ENCODE assay signal across 1 cellular context in the genomic region with DNA sequence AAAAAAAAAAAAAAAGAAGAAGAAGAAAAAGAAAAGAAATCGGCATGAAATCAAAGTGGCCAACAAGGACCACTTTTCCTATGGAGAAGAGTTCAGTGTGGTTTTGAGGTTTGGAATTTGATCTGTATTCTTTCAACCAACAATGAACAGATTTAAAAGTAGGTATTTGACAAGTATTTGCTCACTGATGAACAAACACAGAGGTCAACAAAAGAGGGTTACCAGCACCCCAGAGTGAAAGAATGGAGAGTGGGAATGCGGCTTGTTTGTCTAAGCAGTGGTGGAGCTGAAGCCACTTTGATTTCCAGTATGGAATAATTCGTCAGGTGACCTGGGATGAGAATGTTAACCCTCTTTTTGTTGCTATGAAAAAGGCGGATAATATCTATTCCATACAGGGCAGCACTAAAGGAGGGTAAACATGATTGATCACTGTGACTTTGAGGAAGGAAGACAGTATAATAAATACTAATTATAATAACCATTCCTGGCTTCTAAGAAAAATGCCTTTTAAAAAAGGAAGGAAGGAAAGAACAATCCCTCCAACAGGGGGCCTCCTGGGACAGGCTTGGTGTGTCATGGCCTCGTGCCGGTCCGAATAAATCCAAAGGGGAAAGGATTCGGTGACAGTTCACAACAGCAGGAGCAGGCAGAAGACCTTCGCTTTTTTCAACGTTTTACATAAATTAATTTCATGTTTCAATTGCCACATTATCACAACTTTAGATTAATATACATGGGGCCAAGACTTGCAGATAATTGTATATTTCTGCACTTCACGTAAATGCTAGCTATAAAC.
TF ChIP-seq lines count a peak whose summit lies in the region.

No MANE protein-coding gene starts in this region.

TF ChIP-seq in K562, 482 proteins besides CTCF, POLR2A, EP300 and RAD21 (continued from another document and continues in another):
- TF ChIP-seq, protein P1, sequence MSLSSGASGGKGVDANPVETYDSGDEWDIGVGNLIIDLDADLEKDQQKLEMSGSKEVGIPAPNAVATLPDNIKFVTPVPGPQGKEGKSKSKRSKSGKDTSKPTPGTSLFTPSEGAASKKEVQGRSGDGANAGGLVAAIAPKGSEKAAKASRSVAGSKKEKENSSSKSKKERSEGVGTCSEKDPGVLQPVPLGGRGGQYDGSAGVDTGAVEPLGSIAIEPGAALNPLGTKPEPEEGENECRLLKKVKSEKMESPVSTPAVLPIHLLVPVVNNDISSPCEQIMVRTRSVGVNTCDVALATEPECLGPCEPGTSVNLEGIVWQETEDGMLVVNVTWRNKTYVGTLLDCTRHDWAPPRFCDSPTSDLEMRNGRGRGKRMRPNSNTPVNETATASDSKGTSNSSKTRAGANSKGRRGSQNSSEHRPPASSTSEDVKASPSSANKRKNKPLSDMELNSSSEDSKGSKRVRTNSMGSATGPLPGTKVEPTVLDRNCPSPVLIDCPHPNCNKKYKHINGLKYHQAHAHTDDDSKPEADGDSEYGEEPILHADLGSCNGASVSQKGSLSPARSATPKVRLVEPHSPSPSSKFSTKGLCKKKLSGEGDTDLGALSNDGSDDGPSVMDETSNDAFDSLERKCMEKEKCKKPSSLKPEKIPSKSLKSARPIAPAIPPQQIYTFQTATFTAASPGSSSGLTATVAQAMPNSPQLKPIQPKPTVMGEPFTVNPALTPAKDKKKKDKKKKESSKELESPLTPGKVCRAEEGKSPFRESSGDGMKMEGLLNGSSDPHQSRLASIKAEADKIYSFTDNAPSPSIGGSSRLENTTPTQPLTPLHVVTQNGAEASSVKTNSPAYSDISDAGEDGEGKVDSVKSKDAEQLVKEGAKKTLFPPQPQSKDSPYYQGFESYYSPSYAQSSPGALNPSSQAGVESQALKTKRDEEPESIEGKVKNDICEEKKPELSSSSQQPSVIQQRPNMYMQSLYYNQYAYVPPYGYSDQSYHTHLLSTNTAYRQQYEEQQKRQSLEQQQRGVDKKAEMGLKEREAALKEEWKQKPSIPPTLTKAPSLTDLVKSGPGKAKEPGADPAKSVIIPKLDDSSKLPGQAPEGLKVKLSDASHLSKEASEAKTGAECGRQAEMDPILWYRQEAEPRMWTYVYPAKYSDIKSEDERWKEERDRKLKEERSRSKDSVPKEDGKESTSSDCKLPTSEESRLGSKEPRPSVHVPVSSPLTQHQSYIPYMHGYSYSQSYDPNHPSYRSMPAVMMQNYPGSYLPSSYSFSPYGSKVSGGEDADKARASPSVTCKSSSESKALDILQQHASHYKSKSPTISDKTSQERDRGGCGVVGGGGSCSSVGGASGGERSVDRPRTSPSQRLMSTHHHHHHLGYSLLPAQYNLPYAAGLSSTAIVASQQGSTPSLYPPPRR (CRISPR knock-in tag; IDR thresholded peaks at IDR 0.05; ENCODE audit: borderline replicate concordance) = no peak
- TF ChIP-seq, protein P2, sequence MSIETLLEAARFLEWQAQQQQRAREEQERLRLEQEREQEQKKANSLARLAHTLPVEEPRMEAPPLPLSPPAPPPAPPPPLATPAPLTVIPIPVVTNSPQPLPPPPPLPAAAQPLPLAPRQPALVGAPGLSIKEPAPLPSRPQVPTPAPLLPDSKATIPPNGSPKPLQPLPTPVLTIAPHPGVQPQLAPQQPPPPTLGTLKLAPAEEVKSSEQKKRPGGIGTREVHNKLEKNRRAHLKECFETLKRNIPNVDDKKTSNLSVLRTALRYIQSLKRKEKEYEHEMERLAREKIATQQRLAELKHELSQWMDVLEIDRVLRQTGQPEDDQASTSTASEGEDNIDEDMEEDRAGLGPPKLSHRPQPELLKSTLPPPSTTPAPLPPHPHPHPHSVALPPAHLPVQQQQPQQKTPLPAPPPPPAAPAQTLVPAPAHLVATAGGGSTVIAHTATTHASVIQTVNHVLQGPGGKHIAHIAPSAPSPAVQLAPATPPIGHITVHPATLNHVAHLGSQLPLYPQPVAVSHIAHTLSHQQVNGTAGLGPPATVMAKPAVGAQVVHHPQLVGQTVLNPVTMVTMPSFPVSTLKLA (conservative IDR thresholded peaks at IDR 0.05) = peak in 1 of 2 experiments; percentile 57; a peak in 3 of 4 replicates
- TF ChIP-seq, protein P3, sequence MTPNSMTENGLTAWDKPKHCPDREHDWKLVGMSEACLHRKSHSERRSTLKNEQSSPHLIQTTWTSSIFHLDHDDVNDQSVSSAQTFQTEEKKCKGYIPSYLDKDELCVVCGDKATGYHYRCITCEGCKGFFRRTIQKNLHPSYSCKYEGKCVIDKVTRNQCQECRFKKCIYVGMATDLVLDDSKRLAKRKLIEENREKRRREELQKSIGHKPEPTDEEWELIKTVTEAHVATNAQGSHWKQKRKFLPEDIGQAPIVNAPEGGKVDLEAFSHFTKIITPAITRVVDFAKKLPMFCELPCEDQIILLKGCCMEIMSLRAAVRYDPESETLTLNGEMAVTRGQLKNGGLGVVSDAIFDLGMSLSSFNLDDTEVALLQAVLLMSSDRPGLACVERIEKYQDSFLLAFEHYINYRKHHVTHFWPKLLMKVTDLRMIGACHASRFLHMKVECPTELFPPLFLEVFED (CRISPR knock-in tag; conservative IDR thresholded peaks at IDR 0.05) = no peak
- peak; percentile 36 for TF ChIP-seq MEIS2 (IDR thresholded peaks at IDR 0.05; ENCODE audit: partially characterized antibody)
- no peak for TF ChIP-seq NR2C2 (CRISPR knock-in tag; IDR thresholded peaks at IDR 0.05)
- no peak for TF ChIP-seq NR2C2 (tag; IDR thresholded peaks at IDR 0.05)
- no peak for TF ChIP-seq DMBX1 (CRISPR knock-in tag; IDR thresholded peaks at IDR 0.05; ENCODE audit: borderline replicate concordance)
- TF ChIP-seq HLTF (IDR thresholded peaks at IDR 0.05) = no peak
- no peak for TF ChIP-seq ATF1 (CRISPR knock-in tag; IDR thresholded peaks at IDR 0.05)
- TF ChIP-seq ATF1 (tag; IDR thresholded peaks at IDR 0.05) = 0 out of 2 replicates have a peak, but pooled peaks have one; percentile 23
- no peak for TF ChIP-seq ETV5 (CRISPR knock-in tag; IDR thresholded peaks at IDR 0.05; ENCODE audit: low read depth)
- TF ChIP-seq TRIM24 (IDR thresholded peaks at IDR 0.05) = no peak
- TF ChIP-seq ZNF140 (CRISPR knock-in tag; IDR thresholded peaks at IDR 0.05) = no peak
- TF ChIP-seq MYC (IDR thresholded peaks at IDR 0.05; ENCODE audit: low read depth, low read length) = peak; percentile 76
- TF ChIP-seq MYC (CRISPR knock-in tag; IDR thresholded peaks at IDR 0.05; ENCODE audit: borderline replicate concordance, low read depth) = no peak
- TF ChIP-seq TCFL5 (CRISPR knock-in tag; conservative IDR thresholded peaks at IDR 0.05) = no peak
- TF ChIP-seq L3MBTL2 (IDR thresholded peaks at IDR 0.05) = peak; percentile 92
- TF ChIP-seq PHF8 (IDR thresholded peaks at IDR 0.05; ENCODE audit: borderline replicate concordance, low read length) = no peak
- no peak for TF ChIP-seq RFX1 (IDR thresholded peaks at IDR 0.05)
- TF ChIP-seq MITF (IDR thresholded peaks at IDR 0.05) = no peak
- no peak for TF ChIP-seq GTF2F1 (IDR thresholded peaks at IDR 0.05; ENCODE audit: low read depth, low read length)
- no peak for TF ChIP-seq SRSF9 (IDR thresholded peaks at IDR 0.05; ENCODE audit: borderline replicate concordance, low read depth, low read length)
- TF ChIP-seq PKNOX1 (IDR thresholded peaks at IDR 0.05) = 0 out of 2 replicates have a peak, but pooled peaks have one; percentile 18
- TF ChIP-seq ASH1L (IDR thresholded peaks at IDR 0.05; ENCODE audit: borderline replicate concordance, low read depth, partially characterized antibody) = no peak
- TF ChIP-seq, protein P4, sequence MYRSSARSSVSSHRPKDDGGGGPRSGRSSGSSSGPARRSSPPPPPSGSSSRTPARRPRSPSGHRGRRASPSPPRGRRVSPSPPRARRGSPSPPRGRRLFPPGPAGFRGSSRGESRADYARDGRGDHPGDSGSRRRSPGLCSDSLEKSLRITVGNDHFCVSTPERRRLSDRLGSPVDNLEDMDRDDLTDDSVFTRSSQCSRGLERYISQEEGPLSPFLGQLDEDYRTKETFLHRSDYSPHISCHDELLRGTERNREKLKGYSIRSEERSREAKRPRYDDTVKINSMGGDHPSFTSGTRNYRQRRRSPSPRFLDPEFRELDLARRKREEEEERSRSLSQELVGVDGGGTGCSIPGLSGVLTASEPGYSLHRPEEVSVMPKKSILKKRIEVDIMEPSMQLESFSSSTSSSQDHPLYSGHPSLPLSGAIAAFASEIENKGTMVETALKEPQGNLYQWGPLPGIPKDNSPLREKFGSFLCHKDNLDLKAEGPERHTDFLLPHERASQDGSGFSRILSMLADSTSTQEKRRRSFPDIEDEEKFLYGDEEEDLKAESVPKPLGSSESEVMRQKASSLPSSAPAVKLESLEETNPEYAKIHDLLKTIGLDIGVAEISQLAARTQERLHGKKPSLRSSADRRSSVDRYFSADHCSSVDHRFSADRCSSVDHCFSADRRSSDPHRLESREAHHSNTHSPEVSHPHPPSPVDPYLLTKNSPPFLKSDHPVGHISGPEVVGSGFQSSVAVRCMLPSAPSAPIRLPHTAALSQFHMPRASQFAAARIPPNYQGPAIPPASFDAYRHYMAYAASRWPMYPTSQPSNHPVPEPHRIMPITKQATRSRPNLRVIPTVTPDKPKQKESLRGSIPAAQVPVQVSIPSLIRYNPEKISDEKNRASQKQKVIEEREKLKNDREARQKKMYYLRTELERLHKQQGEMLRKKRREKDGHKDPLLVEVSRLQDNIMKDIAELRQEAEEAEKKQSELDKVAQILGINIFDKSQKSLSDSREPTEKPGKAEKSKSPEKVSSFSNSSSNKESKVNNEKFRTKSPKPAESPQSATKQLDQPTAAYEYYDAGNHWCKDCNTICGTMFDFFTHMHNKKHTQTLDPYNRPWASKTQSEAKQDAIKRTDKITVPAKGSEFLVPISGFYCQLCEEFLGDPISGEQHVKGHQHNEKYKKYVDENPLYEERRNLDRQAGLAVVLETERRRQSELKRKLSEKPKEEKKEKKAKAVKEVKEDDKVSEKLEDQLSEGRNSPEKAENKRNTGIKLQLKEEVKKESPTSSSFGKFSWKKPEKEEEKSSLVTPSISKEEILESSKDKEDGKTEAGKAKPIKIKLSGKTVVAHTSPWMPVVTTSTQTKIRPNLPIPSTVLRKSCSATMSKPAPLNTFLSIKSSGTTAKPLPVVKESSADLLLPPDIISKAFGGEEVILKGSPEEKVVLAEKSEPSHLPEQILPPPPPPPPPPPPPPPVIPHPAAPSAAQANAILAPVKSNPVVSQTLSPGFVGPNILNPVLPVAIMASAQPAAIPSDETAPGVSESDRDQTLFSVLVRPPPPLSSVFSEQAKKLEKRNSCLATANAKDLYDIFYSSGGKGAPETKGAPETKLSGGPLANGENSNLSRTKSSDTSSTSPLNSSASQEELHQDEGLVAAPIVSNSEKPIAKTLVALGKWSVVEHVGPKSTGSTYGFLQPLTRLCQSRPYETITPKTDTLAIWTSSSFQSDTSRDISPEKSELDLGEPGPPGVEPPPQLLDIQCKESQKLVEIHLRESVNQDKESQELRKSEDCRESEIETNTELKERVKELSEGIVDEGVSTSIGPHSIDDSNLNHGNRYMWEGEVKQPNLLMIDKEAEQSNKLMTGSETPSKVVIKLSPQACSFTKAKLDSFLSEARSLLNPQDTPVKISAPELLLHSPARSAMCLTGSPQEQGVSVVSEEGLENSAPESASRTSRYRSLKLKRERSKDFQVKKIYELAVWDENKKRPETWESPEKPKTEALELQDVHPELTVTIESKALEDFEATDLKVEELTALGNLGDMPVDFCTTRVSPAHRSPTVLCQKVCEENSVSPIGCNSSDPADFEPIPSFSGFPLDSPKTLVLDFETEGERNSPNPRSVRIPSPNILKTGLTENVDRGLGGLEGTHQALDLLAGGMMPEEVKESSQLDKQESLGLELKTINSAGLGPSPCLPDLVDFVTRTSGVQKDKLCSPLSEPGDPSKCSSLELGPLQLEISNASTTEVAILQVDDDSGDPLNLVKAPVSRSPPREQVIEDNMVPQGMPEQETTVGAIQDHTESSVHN (IDR thresholded peaks at IDR 0.05; ENCODE audit: borderline replicate concordance in 1 of 2, low read depth in 1 of 2) = no peak
- TF ChIP-seq, protein P5, sequence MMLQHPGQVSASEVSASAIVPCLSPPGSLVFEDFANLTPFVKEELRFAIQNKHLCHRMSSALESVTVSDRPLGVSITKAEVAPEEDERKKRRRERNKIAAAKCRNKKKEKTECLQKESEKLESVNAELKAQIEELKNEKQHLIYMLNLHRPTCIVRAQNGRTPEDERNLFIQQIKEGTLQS (IDR thresholded peaks at IDR 0.05) = no peak
- TF ChIP-seq, protein P5 (CRISPR knock-in tag; conservative IDR thresholded peaks at IDR 0.05) = 0 out of 2 replicates have a peak, but pooled peaks have one; percentile 14
- no peak for TF ChIP-seq ZNF274 (IDR thresholded peaks at IDR 0.05; ENCODE audit: borderline replicate concordance, low read depth, low read length)
- no peak for TF ChIP-seq ZBTB8A (IDR thresholded peaks at IDR 0.05; ENCODE audit: partially characterized antibody)
- no peak for TF ChIP-seq SAP30 (IDR thresholded peaks at IDR 0.05; ENCODE audit: borderline replicate concordance, insufficient read depth, low read depth, low read length, poor library complexity, severe bottlenecking)
- no peak for TF ChIP-seq ZNF212 (CRISPR knock-in tag; IDR thresholded peaks at IDR 0.05)
- TF ChIP-seq, protein P6, sequence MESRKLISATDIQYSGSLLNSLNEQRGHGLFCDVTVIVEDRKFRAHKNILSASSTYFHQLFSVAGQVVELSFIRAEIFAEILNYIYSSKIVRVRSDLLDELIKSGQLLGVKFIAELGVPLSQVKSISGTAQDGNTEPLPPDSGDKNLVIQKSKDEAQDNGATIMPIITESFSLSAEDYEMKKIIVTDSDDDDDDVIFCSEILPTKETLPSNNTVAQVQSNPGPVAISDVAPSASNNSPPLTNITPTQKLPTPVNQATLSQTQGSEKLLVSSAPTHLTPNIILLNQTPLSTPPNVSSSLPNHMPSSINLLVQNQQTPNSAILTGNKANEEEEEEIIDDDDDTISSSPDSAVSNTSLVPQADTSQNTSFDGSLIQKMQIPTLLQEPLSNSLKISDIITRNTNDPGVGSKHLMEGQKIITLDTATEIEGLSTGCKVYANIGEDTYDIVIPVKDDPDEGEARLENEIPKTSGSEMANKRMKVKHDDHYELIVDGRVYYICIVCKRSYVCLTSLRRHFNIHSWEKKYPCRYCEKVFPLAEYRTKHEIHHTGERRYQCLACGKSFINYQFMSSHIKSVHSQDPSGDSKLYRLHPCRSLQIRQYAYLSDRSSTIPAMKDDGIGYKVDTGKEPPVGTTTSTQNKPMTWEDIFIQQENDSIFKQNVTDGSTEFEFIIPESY (CRISPR knock-in tag; IDR thresholded peaks at IDR 0.05) = no peak
- TF ChIP-seq ZBTB17 (CRISPR knock-in tag; IDR thresholded peaks at IDR 0.05) = no peak
